Comparison of ENCODE assay signal across 12 cellular contexts in the genomic region with DNA sequence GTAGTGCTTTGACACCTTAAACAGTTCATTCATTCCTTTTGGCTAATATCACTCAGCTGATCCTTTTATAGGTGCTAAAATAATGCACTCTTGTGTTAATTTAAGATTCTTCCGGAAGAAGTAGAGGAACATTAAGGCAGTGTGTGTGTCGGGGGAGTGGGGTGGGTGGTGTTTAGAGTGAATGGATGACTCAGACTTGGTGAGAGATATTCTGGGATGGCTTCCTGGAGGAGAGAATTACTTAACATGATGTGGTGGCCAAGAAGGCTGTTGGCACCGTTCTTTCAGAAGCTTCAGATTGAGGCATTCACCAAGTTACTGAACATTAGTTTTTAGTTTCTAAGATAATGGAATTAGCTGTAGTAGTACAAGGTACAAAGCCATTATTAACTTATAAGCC.
DNase-seq lines count a peak whose midpoint lies in the region; ATAC-seq lines count a peak whose summit lies in the region.
"Had no signal": no experiment of that assay in that cellular context is flagged by ENCODE, and none has a peak within 500 bp of the region (broad histone marks: within the 10 kb centered on the region; RNA-seq: fewer than 3 reads in every experiment).

No MANE protein-coding gene starts in this region.

- no peaks in the 10 kb centered on the region for H3K9me3 ChIP-seq in effector memory CD4-positive, alpha-beta T cell (ENCODE audit: control insufficient read depth, low read length)

- H3K4me1 ChIP-seq in effector memory CD4-positive, alpha-beta T cell (ENCODE audit: control insufficient read depth, insufficient read depth, low read length, poor library complexity, severe bottlenecking): no peaks in the 10 kb centered on the region

- H3K27ac ChIP-seq in effector memory CD4-positive, alpha-beta T cell (ENCODE audit: insufficient read depth, low read length, poor library complexity, severe bottlenecking): no peak overlapping the region
- H3K27ac ChIP-seq: cardiac muscle cell had no signal

- no peak for ATAC-seq in GM19395 (IDR thresholded peaks at IDR 0.05; ENCODE audit: unreplicated experiment)
- ATAC-seq in GM19463 (IDR thresholded peaks at IDR 0.05; ENCODE audit: unreplicated experiment): no peak
- ATAC-seq: CD8-positive, alpha-beta T cell had no signal

- DNase-seq in COLO829 (ENCODE audit: low spot score) (peak; percentile 82), NCI-H446 treated with DMSO at 0.1 percent for 48 hours (lab: John Stamatoyannopoulos, UW) (peak; percentile 62), fibroblast of gingiva (ENCODE audit: low read depth) (peak; percentile 48), posterior cingulate gyrus (peak in 7 of 10 donors; percentile 21 to 84 (median 73)), SK-N-DZ (ENCODE audit: low spot score) (no peak)
- no peak for DNase-seq in effector memory CD4-positive, alpha-beta T cell
- DNase-seq: activated T-cell treated with anti-CD3 and anti-CD28 coated beads, Interleukin-2, amount 50 U/mL, for 1 hour; CD8-positive, alpha-beta T cell; NCI-H1436 had no signal

- H3K27me3 ChIP-seq in effector memory CD4-positive, alpha-beta T cell (replicated peaks; ENCODE audit: control insufficient read depth, insufficient read depth, low read length, poor library complexity, severe bottlenecking): no peaks in the 10 kb centered on the region

- no peaks in the 10 kb centered on the region for H3K36me3 ChIP-seq in effector memory CD4-positive, alpha-beta T cell (ENCODE audit: control insufficient read depth, insufficient read depth, low read length)
- H3K36me3 ChIP-seq: cardiac muscle cell had no signal

- no peak overlapping the region for H3K4me3 ChIP-seq in effector memory CD4-positive, alpha-beta T cell (ENCODE audit: insufficient read depth, low read depth, low read length, poor library complexity, severe bottlenecking)
- H3K4me3 ChIP-seq: cardiac muscle cell had no signal

- intact Hi-C loops in posterior cingulate gyrus (cut with DNase I): no loop called here

Comparison
In these comparisons a context has a peak if more than half of its experiments do, and no peak if none do; other contexts are left out.
1. DNase-seq: peak in COLO829 (single experiment), NCI-H446 treated with DMSO at 0.1 percent for 48 hours (single experiment), fibroblast of gingiva (single experiment) and posterior cingulate gyrus (7 of 10); none in effector memory CD4-positive, alpha-beta T cell (0 of 3) and SK-N-DZ (single experiment).